In genomic region chr17:60174767-60175166, GRCh38 we compare ENCODE assay signal across 12 cellular contexts. TPM values are rescaled to one million over a fixed set of nuclear protein-coding genes. Genes with fewer than 3 reads are reported as not detected.
A peak's percentile ranks its signal among the peaks of the same experiment; 100 is the strongest.
DNase-seq lines count a peak whose midpoint lies in the region; ATAC-seq and TF ChIP-seq lines count a peak whose summit lies in the region.
"Not testable (repeated sequence)": the region's sequence is repeated elsewhere in the genome, so short reads cannot be mapped to it uniquely, and the experiment has no call there.
"Had no signal": no experiment of that assay in that cellular context is flagged by ENCODE, and none has a peak within 500 bp of the region (broad histone marks: within the 10 kb centered on the region; RNA-seq: fewer than 3 reads in every experiment).

No MANE protein-coding gene starts in this region.

- CTCF ChIA-PET in OCI-LY7 (lab: Charles Lee; ENCODE audit: unreplicated experiment), result not testable (repeated sequence)

- H3K36me3 ChIP-seq in DND-41 (ENCODE audit: insufficient read depth, low read length) (peaks cover 18% of the 10 kb centered on the region; the same call in 1 of the 2 replicates), upper lobe of right lung (peaks cover 20% of the 10 kb centered on the region)
- not testable (repeated sequence) for H3K36me3 ChIP-seq in OCI-LY7 (ENCODE audit: insufficient read depth, low read length); osteoblast (ENCODE audit: insufficient read depth, low read length)

- H3K4me3 ChIP-seq in DND-41 (ENCODE audit: low read depth in 1 of 2, low read length in 2 of 2); OCI-LY7 (ENCODE audit: low read depth, low read length, poor library complexity, severe bottlenecking); astrocyte of the cerebellum (ENCODE audit: low read depth, low read length); epithelial cell of esophagus (ENCODE audit: low read length); osteoblast (ENCODE audit: insufficient read depth, low read length); upper lobe of right lung: not testable (repeated sequence)

- intact Hi-C loops in OCI-LY7 (cut with micrococcal nuclease; ENCODE audit: unreplicated experiment), result loop anchor here (2.0 kb wide), 1 partner anchor 32 kb away; no protein-coding TSS in a partner anchor
- intact Hi-C loops in upper lobe of right lung (cut with DNase I), result not testable (repeated sequence)

- BruUV-seq in OCI-LY7 (replicated peaks; lab: Mats Ljungman, UMichigan), result not testable (repeated sequence)

- not testable (repeated sequence) for H3K27me3 ChIP-seq in DND-41 (ENCODE audit: insufficient read depth, low read length, poor library complexity); osteoblast (ENCODE audit: insufficient read depth, low read length); upper lobe of right lung

- not testable (repeated sequence) for H4K20me1 ChIP-seq in DND-41 (ENCODE audit: insufficient read depth, low read length); OCI-LY7 (ENCODE audit: insufficient read depth, low read length); osteoblast (ENCODE audit: insufficient read depth, low read length)

- in situ Hi-C loops in astrocyte of the cerebellum (cut with HindIII; ENCODE audit: low sequenced_read_pairs), result not testable (repeated sequence)

- ATAC-seq in DND-41 (ENCODE audit: insufficient read depth, low read depth), result not testable (repeated sequence)
- peak; percentile 42 for ATAC-seq in upper lobe of right lung

- H3K27ac ChIP-seq in DND-41 (ENCODE audit: low read length); OCI-LY7 (ENCODE audit: low read depth, low read length, poor library complexity, severe bottlenecking); osteoblast (ENCODE audit: low read depth, low read length); upper lobe of right lung: not testable (repeated sequence)

- not testable (repeated sequence) for H3K9me3 ChIP-seq in DND-41 (ENCODE audit: insufficient read depth, low read length, severe bottlenecking); OCI-LY7 (ENCODE audit: low read length); osteoblast (ENCODE audit: low read depth, low read length); upper lobe of right lung

- TF ChIP-seq CTCF in DND-41 (IDR thresholded peaks at IDR 0.05; ENCODE audit: borderline replicate concordance, extremely low read depth, low read length, poor library complexity, severe bottlenecking) (peak; percentile 31), OCI-LY7 (conservative IDR thresholded peaks at IDR 0.05; ENCODE audit: low read length) (peak; percentile 54), astrocyte of the cerebellum (IDR thresholded peaks at IDR 0.05; ENCODE audit: low read depth, low read length, missing control alignments) (peak; percentile 38), epithelial cell of esophagus (IDR thresholded peaks at IDR 0.05; ENCODE audit: insufficient read depth, low read depth, low read length, missing control alignments) (peak; percentile 18), osteoblast (IDR thresholded peaks at IDR 0.05; ENCODE audit: extremely low read depth, low read depth, low read length) (peak; percentile 45), upper lobe of right lung (IDR thresholded peaks at IDR 0.05) (peak; percentile 31)

- DNase-seq in DND-41; astrocyte of the cerebellum (ENCODE audit: low read depth); epithelial cell of esophagus (ENCODE audit: low read depth); osteoblast (ENCODE audit: insufficient read length, low spot score, missing footprints); upper lobe of right lung: not testable (repeated sequence)
- DNase-seq in HT-29 (ENCODE audit: low spot score) (peak; percentile 38), OCI-LY7 (ENCODE audit: low spot score) (peak; percentile 19), iPS-NIHi7 (ENCODE audit: extremely low spot score) (peak; percentile 35)

- H3K4me2 ChIP-seq in DND-41 (ENCODE audit: insufficient read depth, low read length); OCI-LY7 (ENCODE audit: low read length); osteoblast (ENCODE audit: insufficient read depth, low read length): not testable (repeated sequence)

- POLR2A ChIA-PET in OCI-LY7 (lab: Charles Lee), result interaction anchor here (0.6 kb wide), 1 partner anchor 269 kb away, joined by 3 read pairs; no protein-coding TSS in a partner anchor

- H3K9ac ChIP-seq in DND-41 (ENCODE audit: low read depth, low read length), result not testable (repeated sequence)

- not testable (repeated sequence) for H3K79me2 ChIP-seq in DND-41 (ENCODE audit: insufficient read depth, low read length); OCI-LY7 (ENCODE audit: insufficient read depth, low read depth, low read length); osteoblast (ENCODE audit: insufficient read depth, low read length)

- H3K9me2 ChIP-seq in OCI-LY7 (ENCODE audit: insufficient read depth, low read length), result not testable (repeated sequence)

- not testable (repeated sequence) for H2AFZ ChIP-seq in DND-41 (ENCODE audit: low read depth, low read length); OCI-LY7 (ENCODE audit: low read length); osteoblast (ENCODE audit: low read length)

- H3K4me1 ChIP-seq in DND-41 (ENCODE audit: insufficient read depth, low read length) (peaks cover 16% of the 10 kb centered on the region), osteoblast (ENCODE audit: insufficient read depth, low read length) (peaks cover 13% of the 10 kb centered on the region), upper lobe of right lung (peaks cover 23% of the 10 kb centered on the region)
- not testable (repeated sequence) for H3K4me1 ChIP-seq in OCI-LY7 (ENCODE audit: insufficient read depth, low read length, poor library complexity, severe bottlenecking)

RNA-seq across cellular contexts. Expression of gene CA4, which starts 25.0 kb away (rescaled TPM):
- total RNA-seq in HT-29 (2014; rRNA removed; shearing (Covaris generic)), result 0.10 TPM in 1 of 2 replicates, not detected in the other
- total RNA-seq in OCI-LY7 (2014; rRNA removed; shearing (Covaris generic)), result not detected in 2 replicates
- total RNA-seq in OCI-LY7 (2022), result not detected in 2 replicates
- total RNA-seq in osteoblast, result not detected in 2 replicates
- 73.1 TPM for total RNA-seq in upper lobe of right lung
- total RNA-seq: activated CD8-positive, alpha-beta T cell treated with anti-CD3 and anti-CD28 coated beads, Interleukin-2, amount 10 ng/mL, durations not matched to agents 7 days and 5 days; activated naive CD8-positive, alpha-beta T cell treated with anti-CD3 and anti-CD28 coated beads, Interleukin-2, amount 10 ng/mL, durations not matched to agents 7 days and 5 days; CD4-positive, alpha-beta T cell; naive thymus-derived CD4-positive, alpha-beta T cell had no signal

Comparison
In these comparisons a context has a peak if more than half of its experiments do, and no peak if none do; other contexts are left out.
1. RNA of gene CA4, which starts 25.0 kb away (total RNA-seq): 73.1 TPM in upper lobe of right lung (single experiment); 0.10 TPM in HT-29, not detected in OCI-LY7 and not detected in osteoblast; every median in the first group is over 10 times any median in the second.
2. Peak in every context shown above with its lines, with median percentiles within 50 percentile points of each other: CTCF ChIP-seq.